15 cellular contexts compared by ENCODE assay signal in the genomic region with DNA sequence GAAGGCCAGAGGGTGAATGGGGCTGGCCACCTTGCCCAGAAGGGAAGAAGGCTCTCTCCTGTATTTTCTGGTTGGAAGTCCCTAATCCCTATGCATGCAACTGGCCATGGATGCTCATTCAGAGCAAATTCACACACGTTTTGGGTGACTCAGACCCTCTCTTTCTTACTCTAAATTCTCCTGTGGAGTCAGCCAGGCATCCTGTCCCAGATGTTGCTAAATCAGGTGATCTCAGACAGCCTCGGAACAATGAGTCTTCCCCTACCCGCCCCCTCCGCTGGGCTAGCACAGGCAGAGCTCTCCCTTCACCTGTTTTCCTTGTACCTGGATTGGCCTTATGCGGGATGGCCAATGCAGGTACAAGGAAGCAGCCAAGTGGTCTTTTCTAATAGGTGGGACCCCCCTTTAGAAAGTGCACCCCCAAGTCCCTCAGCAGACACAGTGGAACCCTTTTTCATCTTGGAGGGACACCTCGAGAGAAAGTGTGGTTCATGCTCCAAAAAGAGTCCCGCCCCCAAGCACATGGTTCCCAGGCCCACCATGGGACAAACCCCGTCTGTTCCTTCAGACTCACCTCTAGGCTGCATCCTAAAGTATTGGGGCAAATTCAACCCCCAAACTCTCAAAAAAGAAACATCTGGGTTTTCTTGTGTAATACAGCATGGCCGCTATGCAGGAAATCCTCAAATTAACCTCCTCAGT. TPM values are rescaled to one million over a fixed set of nuclear protein-coding genes. Genes with fewer than 3 reads are reported as not detected.
DNase-seq lines count a peak whose midpoint lies in the region; ATAC-seq and TF ChIP-seq lines count a peak whose summit lies in the region.
"Had no signal": no experiment of that assay in that cellular context is flagged by ENCODE, and none has a peak within 500 bp of the region (broad histone marks: within the 10 kb centered on the region; RNA-seq: fewer than 3 reads in every experiment).

No MANE protein-coding gene starts in this region.

- no peak overlapping the region for H3K9ac ChIP-seq in smooth muscle cell (ENCODE audit: low read depth)

- DNase-seq in HCEC 1CT (peak; percentile 26), RWPE2 (ENCODE audit: low spot score) (peak; percentile 90), smooth muscle cell (lab: John Stamatoyannopoulos, UW; ENCODE audit: unreplicated experiment) (no peak), HAP-1 (ENCODE audit: low spot score in 2 of 2) (no peak), Kasumi-1 (lab: John Stamatoyannopoulos, UW) (no peak), tibial nerve (ENCODE audit: low spot score in 2 of 2) (no peak)
- DNase-seq: activated CD4-positive, alpha-beta memory T cell treated with anti-CD3 and anti-CD28 coated beads for 36 hours; dermis blood vessel endothelial cell; DMS79; NCI-H2029 treated with DMSO at 0.1 percent for 48 hours had no signal

- no peak for TF ChIP-seq CTCF in RWPE2 (IDR thresholded peaks at IDR 0.05; ENCODE audit: poor library complexity, severe bottlenecking)
- TF ChIP-seq CTCF in smooth muscle cell (IDR thresholded peaks at IDR 0.05; ENCODE audit: borderline replicate concordance, insufficient read depth, poor library complexity, severe bottlenecking): no peak
- TF ChIP-seq CTCF in tibial nerve (IDR thresholded peaks at IDR 0.05): no peak

- H3K9me3 ChIP-seq in RWPE2 (ENCODE audit: severe bottlenecking): no peaks in the 10 kb centered on the region
- no peaks in the 10 kb centered on the region for H3K9me3 ChIP-seq in smooth muscle cell (replicated peaks; ENCODE audit: low read depth)
- H3K9me3 ChIP-seq in HAP-1: no peaks in the 10 kb centered on the region
- H3K9me3 ChIP-seq in tibial nerve: no peaks in the 10 kb centered on the region

- TF ChIP-seq EP300 in tibial nerve (IDR thresholded peaks at IDR 0.05): no peak

- H3K36me3 ChIP-seq in RWPE2 (ENCODE audit: low read depth): no peaks in the 10 kb centered on the region
- H3K36me3 ChIP-seq in smooth muscle cell (ENCODE audit: low read depth): no peaks in the 10 kb centered on the region
- H3K36me3 ChIP-seq in HAP-1 (replicated peaks): no peaks in the 10 kb centered on the region
- peaks cover 0 to 7% (median 0%) of the 10 kb centered on the region in 3 donors for H3K36me3 ChIP-seq in tibial nerve

- no peaks in the 10 kb centered on the region for H4K20me1 ChIP-seq in smooth muscle cell (ENCODE audit: low read depth)

- H3K27ac ChIP-seq in RWPE2 (ENCODE audit: poor library complexity, severe bottlenecking): peak overlapping the region; percentile 100
- peak overlapping the region; percentile 68 for H3K27ac ChIP-seq in smooth muscle cell (ENCODE audit: low read depth)
- no peak overlapping the region for H3K27ac ChIP-seq in tibial nerve

- no peaks in the 10 kb centered on the region for H3F3A ChIP-seq in smooth muscle cell (ENCODE audit: low read depth)

- H3K27me3 ChIP-seq in RWPE2 (ENCODE audit: insufficient read depth, poor library complexity, severe bottlenecking) (no peaks in the 10 kb centered on the region), smooth muscle cell (ENCODE audit: low read depth) (no peaks in the 10 kb centered on the region), HAP-1 (ENCODE audit: low read depth) (no peaks in the 10 kb centered on the region), tibial nerve (no peaks in the 10 kb centered on the region)

- H3K79me2 ChIP-seq in smooth muscle cell (ENCODE audit: low read depth): no peaks in the 10 kb centered on the region

- TF ChIP-seq POLR2A in tibial nerve (IDR thresholded peaks at IDR 0.05): no peak

- no peak overlapping the region for H2AFZ ChIP-seq in smooth muscle cell (ENCODE audit: low read depth)

- in situ Hi-C loops in HAP-1 (cut with MboI; ENCODE audit: low sequenced_read_pairs): no loop called here

- ATAC-seq in RWPE2 (ENCODE audit: low read depth) (peak; percentile 88), esophagus mucosa (peak; percentile 92), GM18520 (IDR thresholded peaks at IDR 0.05; ENCODE audit: unreplicated experiment) (no peak)

- H3K4me3 ChIP-seq in RWPE2 (ENCODE audit: severe bottlenecking) (no peak overlapping the region), smooth muscle cell (no peak overlapping the region), HAP-1 (no peak overlapping the region), tibial nerve (no peak overlapping the region)

- H3K4me1 ChIP-seq in RWPE2 (ENCODE audit: insufficient read depth, poor library complexity, severe bottlenecking): peaks cover 35% of the 10 kb centered on the region
- no peaks in the 10 kb centered on the region for H3K4me1 ChIP-seq in smooth muscle cell (ENCODE audit: low read depth)
- peaks cover 11% of the 10 kb centered on the region for H3K4me1 ChIP-seq in HAP-1
- H3K4me1 ChIP-seq in tibial nerve: peaks cover 0 to 37% (median 5%) of the 10 kb centered on the region in 4 donors

- H3K4me2 ChIP-seq in smooth muscle cell: no peak overlapping the region

- WGBS in smooth muscle cell (ENCODE audit: low lambda C conversion rate): 76% methylated on average over 9 of the region's 9 CpGs
- WGBS in tibial nerve, 2 donors: 85 to 88% methylated on average over 9 of the region's 9 CpGs

RNA-seq across cellular contexts. Expression of a gene that starts 8.6 kb away (rescaled TPM):
- 976 TPM for total RNA-seq in esophagus mucosa
- total RNA-seq in smooth muscle cell: 410 and 499 TPM in 2 replicates
- 1,358 and 1,471 TPM in 2 replicates for polyA plus RNA-seq in smooth muscle cell
- 1,000 to 10,000 TPM in 2 of 4 donors, 100 to 1,000 TPM in 2; 651 to 1,173 (median 946) TPM for total RNA-seq in tibial nerve
- polyA plus RNA-seq: neural cell had no signal

RNA-seq across cellular contexts. Expression of a gene that starts 13.6 kb away (rescaled TPM):
- not detected for total RNA-seq in esophagus mucosa
- 1.6 and 5.7 TPM in 2 replicates for total RNA-seq in smooth muscle cell
- 4.8 and 6.2 TPM in 2 replicates for polyA plus RNA-seq in smooth muscle cell
- total RNA-seq in tibial nerve: not detected
- total RNA-seq: dermis blood vessel endothelial cell, lung microvascular endothelial cell, M059J had no signal
- polyA plus RNA-seq: neural cell had no signal

RNA-seq across cellular contexts. Expression of a gene that starts 18.4 kb away (rescaled TPM):
- 36.0 TPM for total RNA-seq in esophagus mucosa
- 1,139 and 1,222 TPM in 2 replicates for total RNA-seq in smooth muscle cell
- 1,491 and 1,802 TPM in 2 replicates for polyA plus RNA-seq in smooth muscle cell
- 100 to 1,000 TPM; 398 to 439 (median 420) TPM for total RNA-seq in tibial nerve
- polyA plus RNA-seq: neural cell had no signal

RNA-seq across cellular contexts. Expression of a gene that starts 21.9 kb away (rescaled TPM):
- total RNA-seq in esophagus mucosa (9.6 TPM), smooth muscle cell (11.2 and 13.9 TPM in 2 replicates), tibial nerve (1 to 10 TPM in 2 of 4 donors, not detected in 2; 1.1 to 2.7 TPM)
- 18.0 and 19.8 TPM in 2 replicates for polyA plus RNA-seq in smooth muscle cell
- total RNA-seq: activated CD4-positive, alpha-beta memory T cell treated with anti-CD3 and anti-CD28 coated beads for 36 hours had no signal
- polyA plus RNA-seq: neural cell had no signal

RNA-seq across cellular contexts. Expression of a gene that starts 38.5 kb away (rescaled TPM):
- total RNA-seq in esophagus mucosa: 4,166 TPM
- total RNA-seq in smooth muscle cell: 2.3 and 7.3 TPM in 2 replicates
- polyA plus RNA-seq in smooth muscle cell: 16.6 and 20.4 TPM in 2 replicates
- 10 to 100 TPM in 1 of 4 donors, 1 to 10 TPM in 2, not detected in 1; 2.3 to 12.6 (median 4.2) TPM for total RNA-seq in tibial nerve
- polyA plus RNA-seq: neural cell had no signal

Comparison
In these comparisons a context has a peak if more than half of its experiments do, and no peak if none do; other contexts are left out.
1. DNase-seq: peak in HCEC 1CT (single experiment) and RWPE2 (single experiment); none in smooth muscle cell (single experiment), HAP-1 (0 of 2), Kasumi-1 (0 of 2) and tibial nerve (0 of 2).
2. H3K27ac ChIP-seq: peak in RWPE2 (single experiment) and smooth muscle cell (single experiment); none in tibial nerve (0 of 4).
3. RNA of a gene that starts 18.4 kb away (total RNA-seq): 1,139 to 1,222 TPM in smooth muscle cell and 398 to 439 TPM in tibial nerve; 36.0 TPM in esophagus mucosa (single experiment); every median in the first group is over 10 times any median in the second.